ENCODE assay signal across 8 cellular contexts in the genomic region with DNA sequence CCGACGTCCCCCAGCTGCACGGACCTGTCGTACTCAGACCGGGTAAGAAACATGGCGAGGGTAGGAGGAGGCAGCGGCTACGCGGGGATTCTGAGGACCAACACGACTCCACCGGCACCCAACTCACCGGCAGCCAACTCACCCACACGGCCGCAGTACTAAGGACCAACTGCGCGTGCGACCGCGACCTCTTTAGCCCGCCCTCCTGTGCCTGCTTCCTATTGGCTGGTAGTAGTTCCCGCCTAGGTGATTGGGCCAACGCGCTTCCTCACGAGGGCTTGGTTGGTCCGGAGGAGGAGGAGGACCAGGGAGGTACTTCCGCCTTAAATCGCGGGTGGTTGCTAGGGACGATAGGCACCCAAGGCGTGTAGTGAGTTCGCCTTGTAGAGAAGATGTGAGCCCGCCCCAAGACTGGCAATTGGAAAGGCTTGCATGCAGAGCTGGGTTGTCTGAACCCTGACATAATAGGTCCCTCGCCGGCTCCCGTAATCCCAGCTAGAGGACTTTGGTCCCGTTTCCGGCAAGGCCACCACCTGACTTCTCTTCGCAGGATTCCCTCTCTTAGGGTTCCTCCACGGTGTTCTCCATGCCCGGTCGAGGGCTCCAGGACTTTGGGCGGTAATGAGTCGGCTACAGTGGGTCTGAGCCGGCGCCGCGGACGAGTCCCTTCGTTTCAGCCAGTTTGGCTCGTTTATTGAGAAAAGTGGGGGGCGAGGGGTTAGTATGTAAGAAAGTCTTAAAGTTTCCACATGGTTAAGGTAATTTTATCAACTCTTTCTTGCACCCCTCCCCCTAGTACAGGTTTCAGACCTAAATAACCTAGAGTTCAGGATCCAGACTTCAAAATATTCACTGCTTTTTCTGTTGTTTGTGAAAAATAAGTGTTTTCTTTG. TPM values are rescaled to one million over a fixed set of nuclear protein-coding genes. Genes with fewer than 3 reads are reported as not detected.
DNase-seq lines count a peak whose midpoint lies in the region; ATAC-seq and TF ChIP-seq lines count a peak whose summit lies in the region.

TSS of gene PSMA5 (minus strand) at position 171 of the 893 bp plus-strand sequence. CDS start at position 53, 118 bp downstream.

- H3K27me3 Mint-ChIP-seq in activated T-cell treated with anti-CD3 and anti-CD28 coated beads, Interleukin-2, amount 50 U/mL, for 4 hours (ENCODE audit: low read depth): no peaks in the 10 kb centered on the region

- intact Hi-C loops in Panc1 (cut with micrococcal nuclease; ENCODE audit: unreplicated experiment): no loop called here

- ATAC-seq in GM21723 (IDR thresholded peaks at IDR 0.05; ENCODE audit: unreplicated experiment) (peak; percentile 98), Panc1 (peak; percentile 98)
- ATAC-seq in activated T-cell treated with anti-CD3 and anti-CD28 coated beads, Interleukin-2, amount 50 U/mL, for 4 hours: peak; percentile 95 to 97

- in situ Hi-C loops in Panc1 (cut with HindIII; ENCODE audit: low pct_unique_long_range_greater_than_20kb, low sequenced_read_pairs): no loop called here

- TF ChIP-seq CTCF in Panc1 (IDR thresholded peaks at IDR 0.05): no peak

- H3K36me3 ChIP-seq in Panc1 (ENCODE audit: control insufficient read depth, insufficient read depth, low read length) (peaks cover 4% of the 10 kb centered on the region), esophagus (ENCODE audit: control insufficient read depth in 2 of 2, insufficient read depth in 2 of 2, low read length in 1 of 2) (no peaks in the 10 kb centered on the region), mucosa of stomach (ENCODE audit: control insufficient read depth, insufficient read depth, low read length) (no peaks in the 10 kb centered on the region)

- no TSS peak for BruUV-seq in Panc1 (replicated peaks; lab: Mats Ljungman, UMichigan)

- H3K4me1 ChIP-seq in Panc1 (ENCODE audit: control insufficient read depth, insufficient read depth, low read length) (peaks cover 10% of the 10 kb centered on the region), esophagus (ENCODE audit: control insufficient read depth in 2 of 2, insufficient read depth in 2 of 2, low read length in 1 of 2) (no peaks in the 10 kb centered on the region), mucosa of stomach (ENCODE audit: control insufficient read depth, insufficient read depth, low read length) (peaks cover 9% of the 10 kb centered on the region)

- POLR2A ChIA-PET in Panc1 (lab: Charles Lee): interaction anchor here (1.3 kb wide), 1 partner anchor 13 kb away, joined by 4 read pairs; no protein-coding TSS in a partner anchor

- peaks cover 14% of the 10 kb centered on the region for H3K36me3 Mint-ChIP-seq in activated T-cell treated with anti-CD3 and anti-CD28 coated beads, Interleukin-2, amount 50 U/mL, for 4 hours (ENCODE audit: insufficient read depth)

- H3K27ac ChIP-seq in Panc1 (ENCODE audit: low read length): peak within 1 kb of the TSS; percentile 96
- H3K27ac ChIP-seq in esophagus (ENCODE audit: low read depth in 2 of 2, low read length in 1 of 2): peak within 1 kb of the TSS; percentile 95 to 99

- no peaks in the 10 kb centered on the region for H3K9me3 Mint-ChIP-seq in activated T-cell treated with anti-CD3 and anti-CD28 coated beads, Interleukin-2, amount 50 U/mL, for 4 hours

- H3K9me3 ChIP-seq in Panc1 (ENCODE audit: control insufficient read depth, insufficient read depth, low read depth, low read length) (no peaks in the 10 kb centered on the region), esophagus (ENCODE audit: control insufficient read depth in 2 of 2, insufficient read depth in 1 of 2, low read depth in 1 of 2, low read length in 1 of 2) (no peaks in the 10 kb centered on the region), mucosa of stomach (ENCODE audit: control insufficient read depth, low read length) (no peaks in the 10 kb centered on the region)

- DNase-seq in DMS53 (lab: John Stamatoyannopoulos, UW) (peak; percentile 100), KG1 (lab: John Stamatoyannopoulos, UW) (peak; percentile 96), Panc1 (ENCODE audit: low read depth, low spot score) (peak; percentile 89)
- peak; percentile 91 for DNase-seq in activated T-cell treated with anti-CD3 and anti-CD28 coated beads, Interleukin-2, amount 50 U/mL, for 4 hours
- peak; percentile 88 to 89 for DNase-seq in stimulated activated CD8-positive, alpha-beta memory T cell treated with anti-CD3 and anti-CD28 coated beads, Interleukin-7, amount 100 ng/mL, for 1 hour (ENCODE audit: low read depth in 2 of 2)

- WGBS in esophagus, 2 donors: 0% methylated on average over 51 of the region's 51 CpGs

- CTCF ChIA-PET in Panc1 (lab: Charles Lee): interaction anchor here (0.6 to 1.0 kb wide), 2 partner anchors 106 to 347 kb away, joined by 3 to 17 read pairs; no protein-coding TSS in a partner anchor

- peak within 1 kb of the TSS; percentile 94 for H3K4me3 Mint-ChIP-seq in activated T-cell treated with anti-CD3 and anti-CD28 coated beads, Interleukin-2, amount 50 U/mL, for 4 hours

- H3K9ac ChIP-seq in mucosa of stomach (ENCODE audit: low read length): peak within 1 kb of the TSS; percentile 77

- H3K4me3 ChIP-seq in Panc1 (ENCODE audit: low read depth in 2 of 2, low read length in 2 of 2) (peak within 1 kb of the TSS; percentile 93 to 95), esophagus (ENCODE audit: low read depth in 1 of 2, low read length in 2 of 2) (peak within 1 kb of the TSS; percentile 92 to 99), mucosa of stomach (ENCODE audit: low read length) (peak within 1 kb of the TSS; percentile 89)

- H3K27me3 ChIP-seq in Panc1 (ENCODE audit: control insufficient read depth, insufficient read depth, low read length) (no peaks in the 10 kb centered on the region), esophagus (ENCODE audit: control insufficient read depth in 1 of 2, insufficient read depth in 2 of 2, low read length in 2 of 2) (no peaks in the 10 kb centered on the region), mucosa of stomach (ENCODE audit: control insufficient read depth, insufficient read depth, low read length) (no peaks in the 10 kb centered on the region)

- H3K4me1 Mint-ChIP-seq in activated T-cell treated with anti-CD3 and anti-CD28 coated beads, Interleukin-2, amount 50 U/mL, for 4 hours (ENCODE audit: low read depth): peaks cover 39% of the 10 kb centered on the region

RNA-seq across cellular contexts. Expression of gene PSMA5, which starts in this region (rescaled TPM):
- total RNA-seq in Panc1 (2021; ENCODE audit: unreplicated experiment): 118 TPM
- polyA plus RNA-seq in Panc1 (2012; ENCODE audit: insufficient read length): 136 TPM
- total RNA-seq in activated T-cell treated with anti-CD3 and anti-CD28 coated beads, Interleukin-2, amount 50 U/mL, for 4 hours: 100 to 1,000 TPM; 298 to 351 (median 300) TPM
- polyA plus RNA-seq in esophagus: 10 to 100 TPM; 19.5 to 63.6 TPM

Comparison
In these comparisons a context has a peak if more than half of its experiments do, and no peak if none do; other contexts are left out.
1. Peak in every context shown above with its lines: DNase-seq, ATAC-seq, H3K4me3 ChIP-seq and H3K27ac ChIP-seq.